In the genomic region with DNA sequence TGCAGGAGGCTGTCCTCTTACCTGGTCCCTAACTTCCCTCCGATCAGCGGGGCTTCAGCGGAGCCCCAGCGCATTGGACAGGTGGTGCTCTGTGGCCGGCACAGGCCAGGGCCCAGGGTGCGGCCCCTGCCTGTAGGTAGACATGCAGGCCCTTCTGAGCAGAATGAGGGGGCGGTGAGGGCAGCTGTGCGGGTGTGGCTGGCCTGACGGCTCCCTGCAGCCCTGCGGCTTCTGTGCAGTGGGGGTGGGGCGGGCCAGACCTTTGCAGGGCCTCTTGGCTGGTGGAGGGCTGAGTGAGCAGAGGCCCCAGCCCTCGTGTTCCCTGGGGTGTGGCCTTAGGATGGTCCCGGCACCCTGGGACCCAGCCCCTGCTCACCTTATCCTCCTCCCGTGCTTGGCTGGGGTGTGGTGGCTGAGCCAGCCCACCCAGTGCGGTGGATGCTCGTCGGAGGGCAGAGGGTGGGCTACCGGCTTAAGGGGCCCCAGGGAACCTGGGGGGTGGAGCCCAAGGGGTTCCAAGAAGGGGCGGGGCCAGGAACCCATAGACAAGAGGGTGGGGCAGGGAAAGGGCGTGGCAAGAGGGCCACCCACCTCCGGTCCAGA, we compare ENCODE assay signal across 12 cellular contexts. TPM values are rescaled to one million over a fixed set of nuclear protein-coding genes. Genes with fewer than 3 reads are reported as not detected.
DNase-seq lines count a peak whose midpoint lies in the region; ATAC-seq, FAIRE-seq and TF ChIP-seq lines count a peak whose summit lies in the region.
"Had no signal": no experiment of that assay in that cellular context is flagged by ENCODE, and none has a peak within 500 bp of the region (broad histone marks: within the 10 kb centered on the region; RNA-seq: fewer than 3 reads in every experiment).

No MANE protein-coding gene starts in this region.

- ATAC-seq in SK-N-SH treated with all-trans-retinoic acid at 6 μM for 48 hours (no peak), GM19324 (IDR thresholded peaks at IDR 0.05; ENCODE audit: low FRiP score, unreplicated experiment) (no peak)

- H3K4me1 ChIP-seq in SK-N-SH (ENCODE audit: control insufficient read depth in 1 of 2, insufficient read depth in 2 of 2, low read depth in 1 of 2, low read length in 1 of 2) = peaks cover 23 to 31% of the 10 kb centered on the region in 2 experiments; a peak in 3 of 4 replicates
- peaks cover 33% of the 10 kb centered on the region for H3K4me1 ChIP-seq in SJCRH30
- peaks cover 23% of the 10 kb centered on the region for H3K4me1 ChIP-seq in iPS-15b (ENCODE audit: control insufficient read depth, insufficient read depth, low read length)

- peaks cover 63% of the 10 kb centered on the region for H4K20me1 ChIP-seq in SK-N-SH (ENCODE audit: insufficient read depth)

- TF ChIP-seq RAD21 in SK-N-SH (IDR thresholded peaks at IDR 0.05; ENCODE audit: low read length) = no peak

- DNase-seq in SK-N-SH = peak; percentile 47
- peak; percentile 92 to 96 for DNase-seq in SJCRH30
- peak; percentile 77 for DNase-seq in urothelium cell line (ENCODE audit: low spot score)
- no peak for DNase-seq in SKM-1 treated with dmso at 0.1 percent for 144 hours (lab: John Stamatoyannopoulos, UW; ENCODE audit: unreplicated experiment)
- DNase-seq in DMS53 treated with DMSO at 0.1 percent for 48 hours (lab: John Stamatoyannopoulos, UW; ENCODE audit: unreplicated experiment) = no peak
- DNase-seq: activated CD4-positive, alpha-beta T cell treated with anti-CD3 and anti-CD28 coated beads for 4 hours; kidney; stimulated activated CD4-positive, alpha-beta T cell treated with anti-CD3 and anti-CD28 coated beads, Interleukin-15, amount 100 ng/mL, for 24 hours had no signal

- H3K27me3 ChIP-seq in SK-N-SH (ENCODE audit: insufficient read depth) (no peaks in the 10 kb centered on the region), SJCRH30 (no peaks in the 10 kb centered on the region), iPS-15b (ENCODE audit: control insufficient read depth, insufficient read depth, low read length) (no peaks in the 10 kb centered on the region)

- H3K9ac ChIP-seq in SK-N-SH (no peak overlapping the region), iPS-15b (ENCODE audit: low read depth, low read length) (peak overlapping the region; percentile 60)

- H3K4me2 ChIP-seq in SK-N-SH = peak overlapping the region; percentile 97; the same call in 1 of the 2 replicates

- H3K4me3 ChIP-seq in SK-N-SH (ENCODE audit: low read depth in 2 of 2, low read length in 1 of 2) (no peak overlapping the region; a peak in 1 of 4 replicates), SJCRH30 (peak overlapping the region; percentile 28), iPS-15b (ENCODE audit: low read depth, low read length) (peak overlapping the region; percentile 35)

- H3K27ac ChIP-seq in SK-N-SH (ENCODE audit: low read depth in 2 of 2, low read length in 1 of 2) = peak overlapping the region in 1 of 2 experiments; percentile 88; a peak in 2 of 4 replicates
- peak overlapping the region; percentile 82 for H3K27ac ChIP-seq in SJCRH30

- CTCF ChIA-PET in SK-N-SH (lab: Yijun Ruan, JAX) = interaction anchor here (1.4 kb wide), 1 partner anchor 11 kb away, joined by 3 read pairs; no protein-coding TSS in a partner anchor

- TF ChIP-seq CTCF in SK-N-SH (IDR thresholded peaks at IDR 0.05) = no peak

- POLR2A ChIA-PET in SK-N-SH (lab: Yijun Ruan, JAX) = no interaction called here

- peaks cover 100% of the 10 kb centered on the region for H3K79me2 ChIP-seq in SK-N-SH (ENCODE audit: insufficient read depth)

- H2AFZ ChIP-seq in SK-N-SH (ENCODE audit: low read depth) = no peak overlapping the region

- no peaks in the 10 kb centered on the region for H3K9me3 ChIP-seq in SK-N-SH
- H3K9me3 ChIP-seq in SJCRH30 (replicated peaks) = no peaks in the 10 kb centered on the region
- H3K9me3 ChIP-seq in iPS-15b (ENCODE audit: control insufficient read depth, insufficient read depth, low read length) = no peaks in the 10 kb centered on the region

- no peak for TF ChIP-seq EP300 in SK-N-SH (IDR thresholded peaks at IDR 0.05; ENCODE audit: borderline replicate concordance in 1 of 2, low read depth in 1 of 2, low read length in 1 of 2)

- H3K36me3 ChIP-seq in SK-N-SH (replicated peaks in 1 of 2; ENCODE audit: control insufficient read depth in 1 of 2, insufficient read depth in 2 of 2, low read length in 1 of 2) = peaks cover 13 to 50% of the 10 kb centered on the region in 2 experiments
- H3K36me3 ChIP-seq in SJCRH30 = peaks cover 58% of the 10 kb centered on the region
- peaks cover 27% of the 10 kb centered on the region for H3K36me3 ChIP-seq in iPS-15b (ENCODE audit: control insufficient read depth, insufficient read depth, low read length)

- WGBS in SK-N-SH (ENCODE audit: low lambda C conversion rate) = 89% methylated on average over 16 of the region's 21 CpGs

- no peaks in the 10 kb centered on the region for H3K9me2 ChIP-seq in SK-N-SH

- peak; percentile 92 for FAIRE-seq in urothelium cell line (lab: Jason Lieb, UNC)
- FAIRE-seq: bronchial epithelial cell, kidney had no signal

- peaks cover 46% of the 10 kb centered on the region for H3F3A ChIP-seq in SK-N-SH (replicated peaks; ENCODE audit: insufficient read depth)

TF ChIP-seq in SK-N-SH, 30 proteins besides CTCF, POLR2A, EP300 and RAD21 (continues in another document):
- TF ChIP-seq FOXJ3 (CRISPR knock-in tag; IDR thresholded peaks at IDR 0.05) (no peak), RFX5 (IDR thresholded peaks at IDR 0.05; ENCODE audit: low read length) (no peak), JUND (IDR thresholded peaks at IDR 0.05) (no peak), GATA2 (CRISPR knock-in tag; IDR thresholded peaks at IDR 0.05) (no peak), TAF1 (IDR thresholded peaks at IDR 0.05; ENCODE audit: borderline replicate concordance, low read depth, low read length) (no peak), CHD2 (IDR thresholded peaks at IDR 0.05; ENCODE audit: low read length, partially characterized antibody) (no peak), FOXM1 (IDR thresholded peaks at IDR 0.05; ENCODE audit: low read depth) (no peak), POLR2AphosphoS5 (IDR thresholded peaks at IDR 0.05; ENCODE audit: low read depth, low read length) (no peak), SIN3A (IDR thresholded peaks at IDR 0.05; ENCODE audit: borderline replicate concordance, low read depth, low read length) (no peak), ELF1 (IDR thresholded peaks at IDR 0.05) (no peak), GABPA (IDR thresholded peaks at IDR 0.05; ENCODE audit: low read depth) (no peak), SMC3 (IDR thresholded peaks at IDR 0.05; ENCODE audit: low read depth, low read length) (no peak), YY1 (IDR thresholded peaks at IDR 0.05; ENCODE audit: low read depth) (no peak), TCF12 (IDR thresholded peaks at IDR 0.05) (no peak)
- TF ChIP-seq, protein P1, sequence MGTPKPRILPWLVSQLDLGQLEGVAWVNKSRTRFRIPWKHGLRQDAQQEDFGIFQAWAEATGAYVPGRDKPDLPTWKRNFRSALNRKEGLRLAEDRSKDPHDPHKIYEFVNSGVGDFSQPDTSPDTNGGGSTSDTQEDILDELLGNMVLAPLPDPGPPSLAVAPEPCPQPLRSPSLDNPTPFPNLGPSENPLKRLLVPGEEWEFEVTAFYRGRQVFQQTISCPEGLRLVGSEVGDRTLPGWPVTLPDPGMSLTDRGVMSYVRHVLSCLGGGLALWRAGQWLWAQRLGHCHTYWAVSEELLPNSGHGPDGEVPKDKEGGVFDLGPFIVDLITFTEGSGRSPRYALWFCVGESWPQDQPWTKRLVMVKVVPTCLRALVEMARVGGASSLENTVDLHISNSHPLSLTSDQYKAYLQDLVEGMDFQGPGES (IDR thresholded peaks at IDR 0.05; ENCODE audit: low read depth, low read length) = no peak

TF ChIP-seq in SK-N-SH treated with all-trans-retinoic acid at 6 μM for 48 hours, 23 proteins besides CTCF, POLR2A, EP300 and RAD21 (continues in another document):
- TF ChIP-seq OSR1 (CRISPR knock-in tag; IDR thresholded peaks at IDR 0.05) = no peak
- no peak for TF ChIP-seq PPARA (CRISPR knock-in tag; IDR thresholded peaks at IDR 0.05; ENCODE audit: borderline replicate concordance)
- TF ChIP-seq, protein P2, sequence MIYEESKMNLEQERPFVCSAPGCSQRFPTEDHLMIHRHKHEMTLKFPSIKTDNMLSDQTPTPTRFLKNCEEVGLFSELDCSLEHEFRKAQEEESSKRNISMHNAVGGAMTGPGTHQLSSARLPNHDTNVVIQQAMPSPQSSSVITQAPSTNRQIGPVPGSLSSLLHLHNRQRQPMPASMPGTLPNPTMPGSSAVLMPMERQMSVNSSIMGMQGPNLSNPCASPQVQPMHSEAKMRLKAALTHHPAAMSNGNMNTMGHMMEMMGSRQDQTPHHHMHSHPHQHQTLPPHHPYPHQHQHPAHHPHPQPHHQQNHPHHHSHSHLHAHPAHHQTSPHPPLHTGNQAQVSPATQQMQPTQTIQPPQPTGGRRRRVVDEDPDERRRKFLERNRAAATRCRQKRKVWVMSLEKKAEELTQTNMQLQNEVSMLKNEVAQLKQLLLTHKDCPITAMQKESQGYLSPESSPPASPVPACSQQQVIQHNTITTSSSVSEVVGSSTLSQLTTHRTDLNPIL (CRISPR knock-in tag; IDR thresholded peaks at IDR 0.05; ENCODE audit: low read depth) = no peak
- TF ChIP-seq RARB (CRISPR knock-in tag; IDR thresholded peaks at IDR 0.05) = no peak
- TF ChIP-seq, protein P3, sequence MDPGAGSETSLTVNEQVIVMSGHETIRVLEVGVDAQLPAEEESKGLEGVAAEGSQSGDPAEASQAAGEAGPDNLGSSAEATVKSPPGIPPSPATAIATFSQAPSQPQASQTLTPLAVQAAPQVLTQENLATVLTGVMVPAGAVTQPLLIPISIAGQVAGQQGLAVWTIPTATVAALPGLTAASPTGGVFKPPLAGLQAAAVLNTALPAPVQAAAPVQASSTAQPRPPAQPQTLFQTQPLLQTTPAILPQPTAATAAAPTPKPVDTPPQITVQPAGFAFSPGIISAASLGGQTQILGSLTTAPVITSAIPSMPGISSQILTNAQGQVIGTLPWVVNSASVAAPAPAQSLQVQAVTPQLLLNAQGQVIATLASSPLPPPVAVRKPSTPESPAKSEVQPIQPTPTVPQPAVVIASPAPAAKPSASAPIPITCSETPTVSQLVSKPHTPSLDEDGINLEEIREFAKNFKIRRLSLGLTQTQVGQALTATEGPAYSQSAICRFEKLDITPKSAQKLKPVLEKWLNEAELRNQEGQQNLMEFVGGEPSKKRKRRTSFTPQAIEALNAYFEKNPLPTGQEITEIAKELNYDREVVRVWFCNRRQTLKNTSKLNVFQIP (CRISPR knock-in tag; IDR thresholded peaks at IDR 0.05; ENCODE audit: borderline replicate concordance, low read depth) = no peak
- no peak for TF ChIP-seq ZFP3 (CRISPR knock-in tag; IDR thresholded peaks at IDR 0.05)
- no peak for TF ChIP-seq ZC3H10 (CRISPR knock-in tag; IDR thresholded peaks at IDR 0.05)

RNA-seq across cellular contexts. Expression of a gene that starts 6.3 kb away (rescaled TPM):
- polyA plus RNA-seq in SK-N-SH (2012; rRNA removed) = 222 and 287 TPM in 2 replicates
- 108 and 201 TPM in 2 replicates for polyA plus RNA-seq in SK-N-SH (2012; cell fraction: cytosol; rRNA removed)
- 255 and 304 TPM in 2 replicates for polyA plus RNA-seq in SK-N-SH (2012; cell fraction: nucleus; rRNA removed)
- 436 and 446 TPM in 2 replicates for total RNA-seq in SJCRH30 (2014; rRNA removed; shearing (Covaris generic))

Comparison
In these comparisons a context has a peak if more than half of its experiments do, and no peak if none do; other contexts are left out.
1. DNase-seq: peak in SK-N-SH (single experiment), SJCRH30 (2 of 2) and urothelium cell line (single experiment); none in SKM-1 treated with dmso at 0.1 percent for 144 hours (single experiment) and DMS53 treated with DMSO at 0.1 percent for 48 hours (single experiment).
2. H3K4me3 ChIP-seq: peak in SJCRH30 (single experiment) and iPS-15b (single experiment); none in SK-N-SH (0 of 2).